ENCODE assay signal across 1 cellular context in genomic region chr22:45006873-45007246, GRCh38.
TF ChIP-seq lines count a peak whose summit lies in the region.

No MANE protein-coding gene starts in this region.

TF ChIP-seq in HEK293, 187 proteins besides CTCF, POLR2A, EP300 and RAD21 (continued from another document and continues in another):
- TF ChIP-seq ZNF26 (tag by site-specific recombination; IDR thresholded peaks at IDR 0.05) (no peak), ZNF530 (tag by site-specific recombination; IDR thresholded peaks at IDR 0.05; ENCODE audit: low read depth) (no peak), ZNF132 (tag by site-specific recombination; IDR thresholded peaks at IDR 0.05; ENCODE audit: borderline replicate concordance) (no peak), ZSCAN16 (tag by site-specific recombination; IDR thresholded peaks at IDR 0.05) (no peak), RBAK (tag by site-specific recombination; IDR thresholded peaks at IDR 0.05) (no peak), ZNF747 (tag by site-specific recombination; IDR thresholded peaks at IDR 0.05) (no peak), ZBTB7A (tag by site-specific recombination; IDR thresholded peaks at IDR 0.05; ENCODE audit: low read depth) (no peak), ZNF37A (tag by site-specific recombination; IDR thresholded peaks at IDR 0.05) (no peak), ZNF202 (tag by site-specific recombination; IDR thresholded peaks at IDR 0.05; ENCODE audit: borderline replicate concordance) (no peak), ZNF19 (tag by site-specific recombination; IDR thresholded peaks at IDR 0.05; ENCODE audit: low read depth) (no peak), YY2 (tag by site-specific recombination; IDR thresholded peaks at IDR 0.05) (0 out of 2 replicates have a peak, but pooled peaks have one; percentile 48), ZNF629 (tag by site-specific recombination; IDR thresholded peaks at IDR 0.05) (no peak), ZNF341 (tag by site-specific recombination; IDR thresholded peaks at IDR 0.05; ENCODE audit: low read depth) (peak; percentile 45), ZNF837 (tag by site-specific recombination; IDR thresholded peaks at IDR 0.05) (no peak), ZNF610 (tag by site-specific recombination; IDR thresholded peaks at IDR 0.05; ENCODE audit: borderline replicate concordance) (no peak), ZNF585B (tag by site-specific recombination; IDR thresholded peaks at IDR 0.05) (no peak), TRIM28 (IDR thresholded peaks at IDR 0.05; ENCODE audit: borderline replicate concordance, low read length) (no peak), ZFP3 (tag by site-specific recombination; IDR thresholded peaks at IDR 0.05; ENCODE audit: low read depth) (no peak), ZNF350 (tag by site-specific recombination; IDR thresholded peaks at IDR 0.05) (no peak), ZNF677 (tag by site-specific recombination; IDR thresholded peaks at IDR 0.05) (no peak), ZNF169 (tag by site-specific recombination; IDR thresholded peaks at IDR 0.05) (no peak), ZNF639 (tag by site-specific recombination; IDR thresholded peaks at IDR 0.05) (no peak), ZNF121 (tag by site-specific recombination; IDR thresholded peaks at IDR 0.05) (no peak), ZNF114 (tag by site-specific recombination; IDR thresholded peaks at IDR 0.05) (no peak), ZNF776 (tag by site-specific recombination; IDR thresholded peaks at IDR 0.05; ENCODE audit: borderline replicate concordance) (no peak), KLF17 (tag by site-specific recombination; IDR thresholded peaks at IDR 0.05) (no peak), ZNF394 (tag by site-specific recombination; IDR thresholded peaks at IDR 0.05; ENCODE audit: borderline replicate concordance) (no peak), MZF1 (tag by site-specific recombination; IDR thresholded peaks at IDR 0.05; ENCODE audit: borderline replicate concordance) (no peak), ZBTB1 (tag by site-specific recombination; IDR thresholded peaks at IDR 0.05) (no peak), ZNF510 (tag by site-specific recombination; IDR thresholded peaks at IDR 0.05; ENCODE audit: insufficient replicate concordance) (no peak), SP2 (tag by site-specific recombination; IDR thresholded peaks at IDR 0.05) (no peak), ZBTB44 (tag by site-specific recombination; IDR thresholded peaks at IDR 0.05) (no peak), ZXDB (tag by site-specific recombination; IDR thresholded peaks at IDR 0.05) (no peak), ZNF404 (tag by site-specific recombination; IDR thresholded peaks at IDR 0.05) (no peak), SCRT2 (tag by site-specific recombination; IDR thresholded peaks at IDR 0.05) (no peak), ZNF433 (tag by site-specific recombination; IDR thresholded peaks at IDR 0.05; ENCODE audit: low read depth) (no peak), BCL11B (tag by site-specific recombination; IDR thresholded peaks at IDR 0.05; ENCODE audit: low read depth) (no peak), HOXC10 (CRISPR knock-in tag; IDR thresholded peaks at IDR 0.05) (no peak), ZFP41 (tag by site-specific recombination; IDR thresholded peaks at IDR 0.05; ENCODE audit: borderline replicate concordance) (no peak), INSM2 (tag by site-specific recombination; IDR thresholded peaks at IDR 0.05) (no peak), ZNF658 (tag by site-specific recombination; IDR thresholded peaks at IDR 0.05) (no peak), FEZF1 (tag by site-specific recombination; IDR thresholded peaks at IDR 0.05) (no peak; the same call in 1 of the 2 replicates), ZNF23 (tag by site-specific recombination; IDR thresholded peaks at IDR 0.05; ENCODE audit: borderline replicate concordance) (no peak), GLI2 (tag by site-specific recombination; IDR thresholded peaks at IDR 0.05; ENCODE audit: borderline replicate concordance, low read depth) (no peak), IKZF3 (tag by site-specific recombination; IDR thresholded peaks at IDR 0.05) (no peak), MEIS1 (CRISPR knock-in tag; IDR thresholded peaks at IDR 0.05; ENCODE audit: borderline replicate concordance) (no peak), ZNF513 (tag by site-specific recombination; IDR thresholded peaks at IDR 0.05) (no peak), ZBTB26 (tag by site-specific recombination; optimal IDR thresholded peaks at IDR 0.05) (peak; percentile 84), KLF16 (tag by site-specific recombination; IDR thresholded peaks at IDR 0.05) (no peak), ZNF214 (tag by site-specific recombination; IDR thresholded peaks at IDR 0.05; ENCODE audit: borderline replicate concordance) (no peak), ZBTB49 (tag by site-specific recombination; IDR thresholded peaks at IDR 0.05; ENCODE audit: low read depth) (no peak), KLF8 (tag by site-specific recombination; IDR thresholded peaks at IDR 0.05) (no peak), ZNF558 (tag by site-specific recombination; IDR thresholded peaks at IDR 0.05) (no peak)
- TF ChIP-seq, protein P1, sequence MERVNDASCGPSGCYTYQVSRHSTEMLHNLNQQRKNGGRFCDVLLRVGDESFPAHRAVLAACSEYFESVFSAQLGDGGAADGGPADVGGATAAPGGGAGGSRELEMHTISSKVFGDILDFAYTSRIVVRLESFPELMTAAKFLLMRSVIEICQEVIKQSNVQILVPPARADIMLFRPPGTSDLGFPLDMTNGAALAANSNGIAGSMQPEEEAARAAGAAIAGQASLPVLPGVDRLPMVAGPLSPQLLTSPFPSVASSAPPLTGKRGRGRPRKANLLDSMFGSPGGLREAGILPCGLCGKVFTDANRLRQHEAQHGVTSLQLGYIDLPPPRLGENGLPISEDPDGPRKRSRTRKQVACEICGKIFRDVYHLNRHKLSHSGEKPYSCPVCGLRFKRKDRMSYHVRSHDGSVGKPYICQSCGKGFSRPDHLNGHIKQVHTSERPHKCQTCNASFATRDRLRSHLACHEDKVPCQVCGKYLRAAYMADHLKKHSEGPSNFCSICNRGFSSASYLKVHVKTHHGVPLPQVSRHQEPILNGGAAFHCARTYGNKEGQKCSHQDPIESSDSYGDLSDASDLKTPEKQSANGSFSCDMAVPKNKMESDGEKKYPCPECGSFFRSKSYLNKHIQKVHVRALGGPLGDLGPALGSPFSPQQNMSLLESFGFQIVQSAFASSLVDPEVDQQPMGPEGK (tag by site-specific recombination; IDR thresholded peaks at IDR 0.05) = peak; percentile 69; the same call in 1 of the 2 replicates
- TF ChIP-seq, protein P2, sequence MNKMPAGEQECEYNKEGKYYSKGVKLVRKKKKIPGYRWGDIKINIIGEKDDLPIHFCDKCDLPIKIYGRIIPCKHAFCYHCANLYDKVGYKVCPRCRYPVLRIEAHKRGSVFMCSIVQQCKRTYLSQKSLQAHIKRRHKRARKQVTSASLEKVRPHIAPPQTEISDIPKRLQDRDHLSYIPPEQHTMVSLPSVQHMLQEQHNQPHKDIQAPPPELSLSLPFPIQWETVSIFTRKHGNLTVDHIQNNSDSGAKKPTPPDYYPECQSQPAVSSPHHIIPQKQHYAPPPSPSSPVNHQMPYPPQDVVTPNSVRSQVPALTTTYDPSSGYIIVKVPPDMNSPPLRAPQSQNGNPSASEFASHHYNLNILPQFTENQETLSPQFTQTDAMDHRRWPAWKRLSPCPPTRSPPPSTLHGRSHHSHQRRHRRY (tag by site-specific recombination; IDR thresholded peaks at IDR 0.05) = no peak
